Comparison of ENCODE assay signal across 1 cellular context in the genomic region with DNA sequence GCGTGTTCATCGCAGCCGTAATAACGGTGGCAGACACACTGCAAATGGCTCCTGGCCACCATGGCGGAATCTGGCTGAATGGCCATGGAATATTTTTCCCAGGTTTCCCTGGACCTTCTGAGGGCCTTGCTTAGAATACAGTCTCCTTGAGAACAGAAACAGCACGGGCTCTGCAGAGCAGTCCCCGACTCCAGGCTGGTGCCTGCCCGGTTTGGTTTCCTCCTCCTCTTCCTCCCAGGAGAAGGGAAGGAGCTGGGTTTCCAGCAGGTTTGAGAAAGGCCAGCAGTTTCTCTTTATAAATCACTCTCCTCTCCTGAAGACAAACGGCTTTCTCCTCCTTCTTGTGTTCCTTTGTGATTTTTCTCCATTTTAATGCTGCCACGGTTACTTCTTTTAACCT.
TF ChIP-seq lines count a peak whose summit lies in the region.

No MANE protein-coding gene starts in this region.

TF ChIP-seq in A549, 52 proteins besides CTCF, POLR2A, EP300 and RAD21 (continued from another document):
- no peak for TF ChIP-seq HEYL (CRISPR knock-in tag; IDR thresholded peaks at IDR 0.05)
- TF ChIP-seq E2F6 (IDR thresholded peaks at IDR 0.05; ENCODE audit: borderline replicate concordance, low read depth): no peak
- TF ChIP-seq RFX5 (IDR thresholded peaks at IDR 0.05): no peak
- TF ChIP-seq ATOH8 (CRISPR knock-in tag; IDR thresholded peaks at IDR 0.05; ENCODE audit: low read depth): no peak
- TF ChIP-seq, protein P1, sequence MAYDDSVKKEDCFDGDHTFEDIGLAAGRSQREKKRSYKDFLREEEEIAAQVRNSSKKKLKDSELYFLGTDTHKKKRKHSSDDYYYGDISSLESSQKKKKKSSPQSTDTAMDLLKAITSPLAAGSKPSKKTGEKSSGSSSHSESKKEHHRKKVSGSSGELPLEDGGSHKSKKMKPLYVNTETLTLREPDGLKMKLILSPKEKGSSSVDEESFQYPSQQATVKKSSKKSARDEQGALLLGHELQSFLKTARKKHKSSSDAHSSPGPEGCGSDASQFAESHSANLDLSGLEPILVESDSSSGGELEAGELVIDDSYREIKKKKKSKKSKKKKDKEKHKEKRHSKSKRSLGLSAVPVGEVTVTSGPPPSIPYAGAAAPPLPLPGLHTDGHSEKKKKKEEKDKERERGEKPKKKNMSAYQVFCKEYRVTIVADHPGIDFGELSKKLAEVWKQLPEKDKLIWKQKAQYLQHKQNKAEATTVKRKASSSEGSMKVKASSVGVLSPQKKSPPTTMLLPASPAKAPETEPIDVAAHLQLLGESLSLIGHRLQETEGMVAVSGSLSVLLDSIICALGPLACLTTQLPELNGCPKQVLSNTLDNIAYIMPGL (CRISPR knock-in tag; IDR thresholded peaks at IDR 0.05; ENCODE audit: borderline replicate concordance): no peak
TF ChIP-seq in A549: peak in this region for 0.
